In genomic region chr19:42400404-42400803, GRCh38 we compare ENCODE assay signal across 2 cellular contexts.
TF ChIP-seq lines count a peak whose summit lies in the region.

No MANE protein-coding gene starts in this region.

TF ChIP-seq in HEK293, 187 proteins besides CTCF, POLR2A, EP300 and RAD21:
- no peak for TF ChIP-seq ZBTB44 (tag by site-specific recombination; IDR thresholded peaks at IDR 0.05)
- no peak for TF ChIP-seq ZNF670 (tag by site-specific recombination; IDR thresholded peaks at IDR 0.05; ENCODE audit: low read depth)
- TF ChIP-seq ZBTB49 (tag by site-specific recombination; IDR thresholded peaks at IDR 0.05; ENCODE audit: low read depth), result no peak
- no peak for TF ChIP-seq ZNF76 (tag by site-specific recombination; IDR thresholded peaks at IDR 0.05; ENCODE audit: borderline replicate concordance, low read depth)
- TF ChIP-seq SP2 (tag by site-specific recombination; IDR thresholded peaks at IDR 0.05), result no peak

TF ChIP-seq in K562, 482 proteins besides CTCF, POLR2A, EP300 and RAD21:
- peak; percentile 81 for TF ChIP-seq ZFP36 (IDR thresholded peaks at IDR 0.05; ENCODE audit: low read depth, low read length, partially characterized antibody)
- no peak for TF ChIP-seq ZNF347 (CRISPR knock-in tag; IDR thresholded peaks at IDR 0.05; ENCODE audit: low read depth)
TF ChIP-seq in K562: peak in this region for 1.
